9 cellular contexts compared by ENCODE assay signal in the genomic region with DNA sequence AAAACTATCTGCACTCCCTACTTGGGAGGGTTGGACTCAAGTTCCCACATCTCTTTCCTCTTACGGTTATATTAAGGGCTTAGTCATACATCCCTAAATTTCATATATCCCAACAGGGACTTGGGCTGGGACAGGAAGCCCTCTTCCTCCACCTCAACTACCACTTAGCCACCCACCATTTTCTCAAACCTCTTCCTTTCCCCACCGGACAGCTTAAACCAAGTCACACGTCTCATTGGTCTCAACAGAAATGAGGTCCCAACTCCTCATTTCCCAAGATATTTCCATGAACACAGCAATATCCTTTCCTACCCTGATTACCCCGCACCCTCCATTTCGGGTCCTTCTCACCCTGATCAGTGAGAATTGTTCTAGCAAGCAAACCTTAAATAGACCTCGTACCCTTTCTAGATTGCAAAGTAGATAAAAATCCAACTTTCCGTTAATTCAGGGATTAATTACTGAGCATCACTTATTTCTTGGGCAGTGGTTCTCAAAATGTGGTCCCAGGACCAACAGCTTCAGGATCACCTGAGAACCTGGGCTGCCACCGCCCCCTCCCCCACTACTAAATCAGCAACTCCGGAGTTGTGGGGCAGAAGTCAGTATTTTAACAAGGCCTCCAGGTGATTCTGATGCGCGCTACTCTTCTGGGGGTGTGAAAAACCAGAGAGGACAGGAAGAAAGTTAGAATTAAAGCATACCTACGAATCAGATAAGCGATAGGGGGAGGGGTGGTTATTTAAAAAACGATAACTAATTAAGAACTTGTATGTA. TPM values are rescaled to one million over a fixed set of nuclear protein-coding genes. Genes with fewer than 3 reads are reported as not detected.
DNase-seq lines count a peak whose midpoint lies in the region; ATAC-seq, FAIRE-seq and TF ChIP-seq lines count a peak whose summit lies in the region.
"Had no signal": no experiment of that assay in that cellular context is flagged by ENCODE, and none has a peak within 500 bp of the region (broad histone marks: within the 10 kb centered on the region; RNA-seq: fewer than 3 reads in every experiment).

No MANE protein-coding gene starts in this region.

- peak overlapping the region; percentile 84 for H3K4me2 ChIP-seq in PC-3 (ENCODE audit: low read length)

- CTCF ChIA-PET in activated CD8-positive, alpha-beta memory T cell treated with anti-CD3 and anti-CD28 coated beads, Interleukin-2, amount 10 ng/mL, durations not matched to agents 7 days and 5 days (lab: Charles Lee) = interaction anchor here (0.6 to 2.3 kb wide), 10 partner anchors 11 to 191 kb away, joined by 3 to 10 read pairs (median 3); a partner anchor contains a TSS
- CTCF ChIA-PET in PC-3 (lab: Charles Lee) = no interaction called here

- H3K36me3 ChIP-seq in PC-3 (ENCODE audit: low read depth, low read length) (0 out of 2 replicates have a peak, but pooled peaks cover 4% of the 10 kb centered on the region), bronchial epithelial cell (ENCODE audit: control insufficient read depth, insufficient read depth, low read length) (peaks cover 3% of the 10 kb centered on the region)

- no peaks in the 10 kb centered on the region for H3F3A ChIP-seq in PC-3 (ENCODE audit: low read length, unreplicated experiment)

- no peaks in the 10 kb centered on the region for H4K20me1 ChIP-seq in PC-3 (ENCODE audit: low read length)

- H3K27me3 ChIP-seq in PC-3 (ENCODE audit: low read length) = no peaks in the 10 kb centered on the region
- no peaks in the 10 kb centered on the region for H3K27me3 ChIP-seq in bronchial epithelial cell (ENCODE audit: control insufficient read depth, insufficient read depth, low read length)

- H3K79me2 ChIP-seq in PC-3 (ENCODE audit: low read length) = peaks cover 27% of the 10 kb centered on the region

- POLR2A ChIA-PET in PC-3 (lab: Charles Lee; ENCODE audit: unreplicated experiment) = no interaction called here

- peak overlapping the region; percentile 87 for H2AFZ ChIP-seq in PC-3 (ENCODE audit: low read length)

- no peaks in the 10 kb centered on the region for H3K9me3 ChIP-seq in PC-3 (ENCODE audit: low read length)

- FAIRE-seq in bronchial epithelial cell (lab: Jason Lieb, UNC) = no peak
- FAIRE-seq: frontal cortex had no signal

- H3K36me3 Mint-ChIP-seq in activated CD8-positive, alpha-beta memory T cell treated with anti-CD3 and anti-CD28 coated beads, Interleukin-2, amount 10 ng/mL, durations not matched to agents 7 days and 5 days = peaks cover 63% of the 10 kb centered on the region

- intact Hi-C loops in PC-3 (cut with micrococcal nuclease) = loop anchor here (2.0 kb wide), 1 partner anchor 55 kb away; a partner anchor contains a TSS

- BruUV-seq in PC-3 (replicated peaks; lab: Mats Ljungman, UMichigan) = TSS peak; percentile 85

- H3K4me1 Mint-ChIP-seq in activated CD8-positive, alpha-beta memory T cell treated with anti-CD3 and anti-CD28 coated beads, Interleukin-2, amount 10 ng/mL, durations not matched to agents 7 days and 5 days = peaks cover 32% of the 10 kb centered on the region

- peak; percentile 61 for DNase-seq in activated CD8-positive, alpha-beta memory T cell treated with anti-CD3 and anti-CD28 coated beads, Interleukin-2, amount 10 ng/mL, durations not matched to agents 7 days and 5 days
- no peak for DNase-seq in activated CD8-positive, alpha-beta memory T cell treated with anti-CD3 and anti-CD28 coated beads for 24 hours
- DNase-seq in PC-3 (no peak), bronchial epithelial cell (ENCODE audit: low read depth) (peak; percentile 19), kidney tubule cell (ENCODE audit: low spot score) (peak; percentile 23), HuH-7.5 (ENCODE audit: low spot score) (no peak)
- DNase-seq in stimulated activated CD4-positive, alpha-beta T cell treated with anti-CD3 and anti-CD28 coated beads, Interleukin-2, amount 100 ng/mL, for 24 hours = peak; percentile 26 to 42

- H3K27ac Mint-ChIP-seq in activated CD8-positive, alpha-beta memory T cell treated with anti-CD3 and anti-CD28 coated beads, Interleukin-2, amount 10 ng/mL, durations not matched to agents 7 days and 5 days = peak overlapping the region; percentile 94

- no peak for TF ChIP-seq CTCF in PC-3 (conservative IDR thresholded peaks at IDR 0.05; ENCODE audit: low read depth, low read length)
- TF ChIP-seq CTCF in bronchial epithelial cell (IDR thresholded peaks at IDR 0.05; ENCODE audit: insufficient read depth, low read length, severe bottlenecking) = no peak

- H3K9me3 Mint-ChIP-seq in activated CD8-positive, alpha-beta memory T cell treated with anti-CD3 and anti-CD28 coated beads, Interleukin-2, amount 10 ng/mL, durations not matched to agents 7 days and 5 days (ENCODE audit: low read depth) = peaks cover 10% of the 10 kb centered on the region

- H3K27me3 Mint-ChIP-seq in activated CD8-positive, alpha-beta memory T cell treated with anti-CD3 and anti-CD28 coated beads, Interleukin-2, amount 10 ng/mL, durations not matched to agents 7 days and 5 days = no peaks in the 10 kb centered on the region

- peak overlapping the region; percentile 99 for H3K4me3 Mint-ChIP-seq in activated CD8-positive, alpha-beta memory T cell treated with anti-CD3 and anti-CD28 coated beads, Interleukin-2, amount 10 ng/mL, durations not matched to agents 7 days and 5 days

- no peaks in the 10 kb centered on the region for H3K9me2 ChIP-seq in PC-3 (replicated peaks; ENCODE audit: low read length)

- H3K4me1 ChIP-seq in PC-3 (ENCODE audit: insufficient read depth, low read length) = no peaks in the 10 kb centered on the region; the same call in 1 of the 2 replicates

- peak overlapping the region; percentile 92 for H3K9ac ChIP-seq in PC-3 (ENCODE audit: low read length)

- H3K4me3 ChIP-seq in PC-3 (ENCODE audit: low read length) = peak overlapping the region; percentile 82
- H3K4me3 ChIP-seq in bronchial epithelial cell (ENCODE audit: low read depth, low read length) = peak overlapping the region; percentile 67

- peak; percentile 34 for ATAC-seq in activated CD8-positive, alpha-beta memory T cell treated with anti-CD3 and anti-CD28 coated beads, Interleukin-2, amount 10 ng/mL, durations not matched to agents 7 days and 5 days
- ATAC-seq in HG02852 (IDR thresholded peaks at IDR 0.05; ENCODE audit: unreplicated experiment) (peak; percentile 27), PC-3 (peak; percentile 44)

- H3K27ac ChIP-seq in PC-3 (ENCODE audit: low read length) = peak overlapping the region; percentile 56

RNA-seq across cellular contexts. Expression of a gene that starts 0.5 kb away (rescaled TPM):
- 10 to 100 TPM; 12.9 to 18.1 TPM for total RNA-seq in activated CD8-positive, alpha-beta memory T cell treated with anti-CD3 and anti-CD28 coated beads, Interleukin-2, amount 10 ng/mL, durations not matched to agents 7 days and 5 days
- 2.8 and 3.5 TPM in 2 replicates for total RNA-seq in PC-3 (2014; rRNA removed)
- 10.0 and 16.5 TPM in 2 replicates for total RNA-seq in bronchial epithelial cell

RNA-seq across cellular contexts. Expression of a gene that starts 48.6 kb away (rescaled TPM):
- total RNA-seq in activated CD8-positive, alpha-beta memory T cell treated with anti-CD3 and anti-CD28 coated beads, Interleukin-2, amount 10 ng/mL, durations not matched to agents 7 days and 5 days = 10 to 100 TPM; 10.8 to 13.1 TPM
- total RNA-seq in PC-3 (2014; rRNA removed) (1.5 TPM in 2 replicates), bronchial epithelial cell (12.4 and 15.0 TPM in 2 replicates)

RNA-seq across cellular contexts. Expression of a gene that starts 54.7 kb away (rescaled TPM):
- total RNA-seq in activated CD8-positive, alpha-beta memory T cell treated with anti-CD3 and anti-CD28 coated beads, Interleukin-2, amount 10 ng/mL, durations not matched to agents 7 days and 5 days = 10 to 100 TPM; 44.2 to 51.7 TPM
- total RNA-seq in PC-3 (2014; rRNA removed) (10.4 and 11.0 TPM in 2 replicates), bronchial epithelial cell (28.5 and 32.9 TPM in 2 replicates)

Comparison
In these comparisons a context has a peak if more than half of its experiments do, and no peak if none do; other contexts are left out.
1. DNase-seq: peak in activated CD8-positive, alpha-beta memory T cell treated with anti-CD3 and anti-CD28 coated beads, Interleukin-2, amount 10 ng/mL, durations not matched to agents 7 days and 5 days (single experiment), bronchial epithelial cell (single experiment), kidney tubule cell (single experiment) and stimulated activated CD4-positive, alpha-beta T cell treated with anti-CD3 and anti-CD28 coated beads, Interleukin-2, amount 100 ng/mL, for 24 hours (2 of 2); none in activated CD8-positive, alpha-beta memory T cell treated with anti-CD3 and anti-CD28 coated beads for 24 hours (single experiment), PC-3 (single experiment) and HuH-7.5 (single experiment).
2. Peak in every context shown above with its lines, with median percentiles within 50 percentile points of each other: ATAC-seq.